In genomic region chr13:46171223-46171622, GRCh38 we compare ENCODE assay signal across 11 cellular contexts. TPM values are rescaled to one million over a fixed set of nuclear protein-coding genes. Genes with fewer than 3 reads are reported as not detected.
DNase-seq lines count a peak whose midpoint lies in the region; ATAC-seq and TF ChIP-seq lines count a peak whose summit lies in the region.
"Had no signal": no experiment of that assay in that cellular context is flagged by ENCODE, and none has a peak within 500 bp of the region (broad histone marks: within the 10 kb centered on the region; RNA-seq: fewer than 3 reads in every experiment).

No MANE protein-coding gene starts in this region.

- TF ChIP-seq EP300 in esophagus muscularis mucosa (IDR thresholded peaks at IDR 0.05), result no peak

- H3K36me3 ChIP-seq in CD4-positive, alpha-beta memory T cell (ENCODE audit: insufficient read depth, low read length), result peaks cover 3% of the 10 kb centered on the region
- H3K36me3 ChIP-seq in WERI-Rb-1 (no peaks in the 10 kb centered on the region), esophagus muscularis mucosa (no peaks in the 10 kb centered on the region)
- H3K36me3 ChIP-seq: SJSA1 had no signal

- peak overlapping the region; percentile 1 to 20 for H3K4me3 ChIP-seq in CD4-positive, alpha-beta memory T cell (ENCODE audit: low read length in 2 of 2)
- peak overlapping the region; percentile 2 for H3K4me3 ChIP-seq in Jurkat, Clone E6-1 (ENCODE audit: low read length)
- H3K4me3 ChIP-seq in WERI-Rb-1 (ENCODE audit: low read depth, low read length) (no peak overlapping the region), esophagus muscularis mucosa (no peak overlapping the region)
- H3K4me3 ChIP-seq: SJSA1 had no signal

- TF ChIP-seq CTCF in activated CD8-positive, alpha-beta T cell treated with anti-CD3 and anti-CD28 coated beads for 36 hours (IDR thresholded peaks at IDR 0.05), result no peak
- TF ChIP-seq CTCF in natural killer cell (IDR thresholded peaks at IDR 0.05) (no peak), WERI-Rb-1 (IDR thresholded peaks at IDR 0.05; ENCODE audit: low read depth, low read length) (no peak), esophagus muscularis mucosa (IDR thresholded peaks at IDR 0.05) (no peak)

- DNase-seq in CD4-positive, alpha-beta memory T cell, result no peak
- no peak for DNase-seq in Jurkat, Clone E6-1 (ENCODE audit: low read depth, low spot score)
- DNase-seq in activated CD8-positive, alpha-beta T cell treated with anti-CD3 and anti-CD28 coated beads for 36 hours, result no peak
- no peak for DNase-seq in natural killer cell
- no peak for DNase-seq in EL
- DNase-seq in WERI-Rb-1, result no peak
- DNase-seq in esophagus muscularis mucosa (ENCODE audit: extremely low spot score), result no peak
- DNase-seq: IMR-90, nucleus accumbens had no signal

- peaks cover 99% of the 10 kb centered on the region for H3K4me1 ChIP-seq in CD4-positive, alpha-beta memory T cell (ENCODE audit: insufficient read depth, low read length)
- H3K4me1 ChIP-seq in esophagus muscularis mucosa, result peaks cover 0 to 9% (median 0%) of the 10 kb centered on the region in 4 donors

- H3K4me1 Mint-ChIP-seq in CD4-positive, alpha-beta memory T cell, result peaks cover 78 to 100% (median 89%) of the 10 kb centered on the region in 4 donors
- peaks cover 93% of the 10 kb centered on the region for H3K4me1 Mint-ChIP-seq in activated CD8-positive, alpha-beta T cell treated with anti-CD3 and anti-CD28 coated beads for 36 hours (ENCODE audit: low read depth)
- H3K4me1 Mint-ChIP-seq in natural killer cell, result peaks cover 96 to 97% of the 10 kb centered on the region in 2 donors

- CTCF ChIA-PET in CD4-positive, alpha-beta memory T cell (lab: Charles Lee; ENCODE audit: partially characterized antibody), result interaction anchor here (1.1 to 10.8 kb wide), 8 partner anchors 10 to 125 kb away, joined by 4 to 188 read pairs (median 8); partner anchors contain the start of gene LCP1
- CTCF ChIA-PET in activated CD8-positive, alpha-beta T cell treated with anti-CD3 and anti-CD28 coated beads for 36 hours (lab: Charles Lee), result interaction anchor here (0.8 to 3.6 kb wide), 6 partner anchors 8 to 125 kb away, joined by 3 to 27 read pairs (median 4); no protein-coding TSS in a partner anchor

- H3K36me3 Mint-ChIP-seq in CD4-positive, alpha-beta memory T cell, result peaks cover 24 to 54% of the 10 kb centered on the region in 2 donors
- peaks cover 83% of the 10 kb centered on the region for H3K36me3 Mint-ChIP-seq in activated CD8-positive, alpha-beta T cell treated with anti-CD3 and anti-CD28 coated beads for 36 hours (ENCODE audit: low read depth)
- no peaks in the 10 kb centered on the region for H3K36me3 Mint-ChIP-seq in natural killer cell

- intact Hi-C loops in CD4-positive, alpha-beta memory T cell (cut with micrococcal nuclease), result loop anchor here (10.0 kb wide), 1 partner anchor 836 kb away; no protein-coding TSS in a partner anchor
- intact Hi-C loops in activated CD8-positive, alpha-beta T cell treated with anti-CD3 and anti-CD28 coated beads for 36 hours (cut with micrococcal nuclease), result no loop called here
- intact Hi-C loops in natural killer cell (cut with micrococcal nuclease) (loop anchor here (2.0 to 10.0 kb wide), 2 partner anchors 126 to 384 kb away; partner anchors contain the start of gene LRCH1), esophagus muscularis mucosa (cut with DNase I) (no loop called here)

- TF ChIP-seq POLR2A in esophagus muscularis mucosa (IDR thresholded peaks at IDR 0.05; ENCODE audit: low read depth), result no peak

- H3K27ac ChIP-seq in CD4-positive, alpha-beta memory T cell (ENCODE audit: low read depth, low read length), result peak overlapping the region; percentile 74
- H3K27ac ChIP-seq in WERI-Rb-1 (no peak overlapping the region), esophagus muscularis mucosa (replicated peaks in 1 of 4) (no peak overlapping the region)
- H3K27ac ChIP-seq: SJSA1 had no signal

- POLR2A ChIA-PET in CD4-positive, alpha-beta memory T cell (lab: Charles Lee; ENCODE audit: partially characterized antibody), result interaction anchor here (0.8 to 16.8 kb wide), 9 partner anchors 8 to 125 kb away, joined by 3 to 288 read pairs (median 16); partner anchors contain the start of genes LCP1 and LRRC63
- POLR2A ChIA-PET in activated CD8-positive, alpha-beta T cell treated with anti-CD3 and anti-CD28 coated beads for 36 hours (lab: Charles Lee), result interaction anchor here (0.6 to 7.4 kb wide), 5 partner anchors 8 to 40 kb away, joined by 3 to 137 read pairs (median 3); partner anchors contain the start of gene LCP1

- H3K4me3 Mint-ChIP-seq in CD4-positive, alpha-beta memory T cell, result peak overlapping the region; percentile 72 to 92 (median 84)
- peak overlapping the region; percentile 75 for H3K4me3 Mint-ChIP-seq in activated CD8-positive, alpha-beta T cell treated with anti-CD3 and anti-CD28 coated beads for 36 hours
- H3K4me3 Mint-ChIP-seq in natural killer cell, result peak overlapping the region; percentile 95

- H3K27ac Mint-ChIP-seq in CD4-positive, alpha-beta memory T cell, result peak overlapping the region; percentile 85 to 99 (median 95)
- peak overlapping the region; percentile 90 for H3K27ac Mint-ChIP-seq in activated CD8-positive, alpha-beta T cell treated with anti-CD3 and anti-CD28 coated beads for 36 hours
- peak overlapping the region; percentile 84 to 96 for H3K27ac Mint-ChIP-seq in natural killer cell

- H3K27me3 Mint-ChIP-seq in CD4-positive, alpha-beta memory T cell, result no peaks in the 10 kb centered on the region
- no peaks in the 10 kb centered on the region for H3K27me3 Mint-ChIP-seq in activated CD8-positive, alpha-beta T cell treated with anti-CD3 and anti-CD28 coated beads for 36 hours
- H3K27me3 Mint-ChIP-seq in natural killer cell (ENCODE audit: low read depth in 2 of 2), result no peaks in the 10 kb centered on the region

- no peaks in the 10 kb centered on the region for H3K9me3 Mint-ChIP-seq in CD4-positive, alpha-beta memory T cell
- H3K9me3 Mint-ChIP-seq in activated CD8-positive, alpha-beta T cell treated with anti-CD3 and anti-CD28 coated beads for 36 hours, result peaks cover 2% of the 10 kb centered on the region
- H3K9me3 Mint-ChIP-seq in natural killer cell, result no peaks in the 10 kb centered on the region

- H3K27me3 ChIP-seq in CD4-positive, alpha-beta memory T cell (ENCODE audit: insufficient read depth, low read length), result no peaks in the 10 kb centered on the region
- no peaks in the 10 kb centered on the region for H3K27me3 ChIP-seq in WERI-Rb-1 (ENCODE audit: insufficient read depth, low read depth, severe bottlenecking)
- peaks cover 0 to 17% (median 0%) of the 10 kb centered on the region in 4 donors for H3K27me3 ChIP-seq in esophagus muscularis mucosa
- H3K27me3 ChIP-seq: SJSA1 had no signal

- H3K9me3 ChIP-seq in CD4-positive, alpha-beta memory T cell (ENCODE audit: control insufficient read depth in 1 of 2, low read length in 2 of 2), result no peaks in the 10 kb centered on the region
- no peaks in the 10 kb centered on the region for H3K9me3 ChIP-seq in WERI-Rb-1 (ENCODE audit: severe bottlenecking)
- no peaks in the 10 kb centered on the region for H3K9me3 ChIP-seq in esophagus muscularis mucosa
- H3K9me3 ChIP-seq: SJSA1 had no signal

- 67% methylated on average over 4 of the region's 4 CpGs for WGBS in esophagus muscularis mucosa

- no peak for ATAC-seq in activated CD8-positive, alpha-beta T cell treated with anti-CD3 and anti-CD28 coated beads for 36 hours
- no peak for ATAC-seq in natural killer cell
- no peak for ATAC-seq in HG03108 (IDR thresholded peaks at IDR 0.05; ENCODE audit: unreplicated experiment)

RNA-seq across cellular contexts. Expression of gene LCP1, which starts 10.8 kb away (rescaled TPM):
- total RNA-seq in CD4-positive, alpha-beta memory T cell, result 100 to 1,000 TPM; 466 to 497 TPM
- 1,000 to 10,000 TPM; 1,169 to 1,658 TPM for polyA plus RNA-seq in CD4-positive, alpha-beta memory T cell
- polyA plus RNA-seq in Jurkat, Clone E6-1 (2012; ENCODE audit: insufficient read depth, insufficient read length), result 646 TPM
- total RNA-seq in activated CD8-positive, alpha-beta T cell treated with anti-CD3 and anti-CD28 coated beads for 36 hours, result 1,000 to 10,000 TPM; 1,014 to 1,019 TPM
- 1,000 to 10,000 TPM; 1,088 to 1,116 (median 1,113) TPM for total RNA-seq in natural killer cell
- total RNA-seq in esophagus muscularis mucosa, result 10 to 100 TPM; 11.9 to 54.7 (median 16.6) TPM
- total RNA-seq: IMR-90 had no signal
- polyA plus RNA-seq: IMR-90 had no signal

RNA-seq across cellular contexts. Expression of gene LRRC63, which starts 40.5 kb away (rescaled TPM):
- under 1 TPM; 0.49 to 0.75 TPM for total RNA-seq in CD4-positive, alpha-beta memory T cell
- under 1 TPM; 0.41 to 0.57 TPM for polyA plus RNA-seq in CD4-positive, alpha-beta memory T cell
- polyA plus RNA-seq in Jurkat, Clone E6-1 (2012; ENCODE audit: insufficient read depth, insufficient read length), result 0.55 TPM
- total RNA-seq in activated CD8-positive, alpha-beta T cell treated with anti-CD3 and anti-CD28 coated beads for 36 hours, result under 1 TPM; 0.47 to 0.59 TPM
- total RNA-seq in natural killer cell (under 1 TPM; 0.32 to 0.95 (median 0.40) TPM), esophagus muscularis mucosa (under 1 TPM in 1 of 4 donors, not detected in 3; 0.19 TPM)
- total RNA-seq: IMR-90, SJSA1 had no signal
- polyA plus RNA-seq: IMR-90 had no signal

Comparison
In these comparisons a context has a peak if more than half of its experiments do, and no peak if none do; other contexts are left out.
1. H3K4me3 ChIP-seq: peak in CD4-positive, alpha-beta memory T cell (2 of 2) and Jurkat, Clone E6-1 (single experiment); none in WERI-Rb-1 (single experiment) and esophagus muscularis mucosa (0 of 4).
2. RNA of gene LCP1, which starts 10.8 kb away (total RNA-seq): 1,088 to 1,116 TPM in natural killer cell, 1,014 to 1,019 TPM in activated CD8-positive, alpha-beta T cell treated with anti-CD3 and anti-CD28 coated beads for 36 hours and 466 to 497 TPM in CD4-positive, alpha-beta memory T cell; 11.9 to 54.7 TPM in esophagus muscularis mucosa; every median in the first group is over 4 times any median in the second.
3. intact Hi-C loops: an anchor here in CD4-positive, alpha-beta memory T cell (10.0 kb wide) and natural killer cell (2.0 to 10.0 kb wide); none called in activated CD8-positive, alpha-beta T cell treated with anti-CD3 and anti-CD28 coated beads for 36 hours and esophagus muscularis mucosa.
4. Peak in every context shown above with its lines, with median percentiles within 50 percentile points of each other: H3K27ac Mint-ChIP-seq and H3K4me3 Mint-ChIP-seq.